In genomic region chr12:1761857-1762256, GRCh38 we compare ENCODE assay signal across 16 cellular contexts. TPM values are rescaled to one million over a fixed set of nuclear protein-coding genes. Genes with fewer than 3 reads are reported as not detected.
A peak's percentile ranks its signal among the peaks of the same experiment; 100 is the strongest.
DNase-seq lines count a peak whose midpoint lies in the region; ATAC-seq and TF ChIP-seq lines count a peak whose summit lies in the region.
"Had no signal": no experiment of that assay in that cellular context is flagged by ENCODE, and none has a peak within 500 bp of the region (broad histone marks: within the 10 kb centered on the region; RNA-seq: fewer than 3 reads in every experiment).

No MANE protein-coding gene starts in this region.

- H3K36me3 ChIP-seq in breast epithelium, result no peaks in the 10 kb centered on the region

- no peaks in the 10 kb centered on the region for H3K27me3 Mint-ChIP-seq in MCF 10A (ENCODE audit: insufficient read depth, unreplicated experiment)
- no peaks in the 10 kb centered on the region for H3K27me3 Mint-ChIP-seq in Calu3 (ENCODE audit: unreplicated experiment)
- H3K27me3 Mint-ChIP-seq: B cell; CD4-positive, alpha-beta T cell had no signal

- no peak for ATAC-seq in HG03039 (IDR thresholded peaks at IDR 0.05; ENCODE audit: unreplicated experiment)
- no peak for ATAC-seq in HG03439 (IDR thresholded peaks at IDR 0.05; ENCODE audit: unreplicated experiment)

- H3K4me1 Mint-ChIP-seq in MCF 10A (ENCODE audit: insufficient read depth, unreplicated experiment), result peaks cover 23% of the 10 kb centered on the region
- peaks cover 25% of the 10 kb centered on the region for H3K4me1 Mint-ChIP-seq in Calu3 (ENCODE audit: low read depth, unreplicated experiment)
- H3K4me1 Mint-ChIP-seq: B cell had no signal

- TF ChIP-seq CTCF in MCF 10A (IDR thresholded peaks at IDR 0.05; ENCODE audit: unreplicated experiment), result no peak
- TF ChIP-seq CTCF in breast epithelium (IDR thresholded peaks at IDR 0.05), result no peak
- TF ChIP-seq CTCF in Calu3 (IDR thresholded peaks at IDR 0.05; ENCODE audit: unreplicated experiment), result no peak

- intact Hi-C loops in MCF 10A (cut with micrococcal nuclease), result no loop called here
- intact Hi-C loops in breast epithelium (cut with DNase I; ENCODE audit: low total_unique reads), result no loop called here
- intact Hi-C loops in Calu3 (cut with micrococcal nuclease; ENCODE audit: unreplicated experiment), result no loop called here

- TF ChIP-seq POLR2A in breast epithelium (IDR thresholded peaks at IDR 0.05), result no peak

- no peaks in the 10 kb centered on the region for H3K27me3 ChIP-seq in breast epithelium

- no peak overlapping the region for H3K27ac ChIP-seq in breast epithelium
- peak overlapping the region; percentile 90 for H3K27ac ChIP-seq in epithelial cell of prostate
- H3K27ac ChIP-seq in temporal lobe (ENCODE audit: low read depth, low read length), result peak overlapping the region; percentile 17

- POLR2A ChIA-PET in MCF 10A (lab: Yijun Ruan, JAX), result interaction anchor here (0.6 to 1.1 kb wide), 5 partner anchors 10 to 297 kb away, joined by 3 read pairs; no protein-coding TSS in a partner anchor

- no TSS peak for BruUV-seq in MCF 10A (replicated peaks; lab: Mats Ljungman, UMichigan)
- no TSS peak for BruUV-seq in Calu3 (replicated peaks; lab: Mats Ljungman, UMichigan)

- H3K27ac Mint-ChIP-seq in MCF 10A (ENCODE audit: low read depth, unreplicated experiment), result peak overlapping the region; percentile 77
- peak overlapping the region; percentile 48 for H3K27ac Mint-ChIP-seq in Calu3 (ENCODE audit: unreplicated experiment)
- H3K27ac Mint-ChIP-seq: B cell; CD4-positive, alpha-beta T cell had no signal

- H3K4me3 ChIP-seq in breast epithelium, result no peak overlapping the region

- no peaks in the 10 kb centered on the region for H3K9me3 Mint-ChIP-seq in MCF 10A (ENCODE audit: unreplicated experiment)
- H3K9me3 Mint-ChIP-seq in Calu3 (ENCODE audit: low read depth, unreplicated experiment), result no peaks in the 10 kb centered on the region
- H3K9me3 Mint-ChIP-seq: CD4-positive, alpha-beta T cell; H9 had no signal

- CTCF ChIA-PET in MCF 10A (lab: Yijun Ruan, JAX) (interaction anchor here (0.6 to 1.5 kb wide), 3 partner anchors 15 to 761 kb away, joined by 3 to 5 read pairs (median 5); no protein-coding TSS in a partner anchor), Calu3 (lab: Charles Lee) (no interaction called here)

- H3K4me3 Mint-ChIP-seq in MCF 10A (ENCODE audit: unreplicated experiment) (no peak overlapping the region), Calu3 (ENCODE audit: low read depth, unreplicated experiment) (no peak overlapping the region)
- H3K4me3 Mint-ChIP-seq: B cell; CD4-positive, alpha-beta T cell; H9 had no signal

- no peaks in the 10 kb centered on the region for H3K9me3 ChIP-seq in breast epithelium

- H3K36me3 Mint-ChIP-seq in MCF 10A (ENCODE audit: insufficient read depth, unreplicated experiment) (peaks cover 17% of the 10 kb centered on the region), Calu3 (ENCODE audit: insufficient read depth, unreplicated experiment) (no peaks in the 10 kb centered on the region)

- DNase-seq in MCF 10A (ENCODE audit: unreplicated experiment) (no peak), breast epithelium (ENCODE audit: low spot score in 2 of 2) (no peak), Calu3 (no peak), epithelial cell of prostate (ENCODE audit: low read depth, low spot score) (no peak), occipital lobe (lab: John Stamatoyannopoulos, UW) (no peak)
- DNase-seq: 8988T; C1 segment of cervical spinal cord; CD4-positive, alpha-beta T cell; GOT3; H9 had no signal

- no peaks in the 10 kb centered on the region for H3K4me1 ChIP-seq in breast epithelium

RNA-seq across cellular contexts. Expression of gene LRTM2, which starts 58.5 kb away (rescaled TPM):
- total RNA-seq in MCF 10A (2022) (not detected in 2 replicates), breast epithelium (not detected), Calu3 (2022) (not detected in 2 replicates), temporal lobe (2.2 TPM), occipital lobe (4.5 TPM)
- total RNA-seq: B cell, Daoy, H9, HT1080 had no signal

Comparison
In these comparisons a context has a peak if more than half of its experiments do, and no peak if none do; other contexts are left out.
1. H3K27ac ChIP-seq: peak in epithelial cell of prostate (single experiment) and temporal lobe (single experiment); none in breast epithelium (0 of 2).